ENCODE assay signal across 8 cellular contexts in the genomic region with DNA sequence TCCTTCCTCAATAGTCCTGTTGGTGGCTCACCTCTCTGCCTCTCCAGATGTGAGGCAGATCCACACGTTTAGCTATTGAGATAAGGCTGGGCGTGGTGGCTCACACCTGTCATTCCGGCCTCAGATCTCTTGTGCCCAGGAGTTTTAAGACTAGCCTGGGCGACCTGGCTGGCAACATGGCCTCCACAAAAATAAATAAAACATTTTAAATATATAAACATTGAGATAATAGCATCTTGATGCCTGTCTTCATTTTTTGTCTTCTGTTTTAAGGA. TPM values are rescaled to one million over a fixed set of nuclear protein-coding genes. Genes with fewer than 3 reads are reported as not detected.
DNase-seq lines count a peak whose midpoint lies in the region; ATAC-seq and TF ChIP-seq lines count a peak whose summit lies in the region.

No MANE protein-coding gene starts in this region.

- H3K36me3 ChIP-seq in PC-9 (ENCODE audit: low read depth) (no peaks in the 10 kb centered on the region), esophagus (ENCODE audit: control insufficient read depth in 2 of 2, insufficient read depth in 2 of 2, low read length in 1 of 2) (peaks cover 1 to 19% of the 10 kb centered on the region in 2 donors)

- TF ChIP-seq CTCF in PC-9 (conservative IDR thresholded peaks at IDR 0.05) = no peak

- ATAC-seq in HG02852 (IDR thresholded peaks at IDR 0.05; ENCODE audit: unreplicated experiment) = no peak
- no peak for ATAC-seq in GM19328 (IDR thresholded peaks at IDR 0.05; ENCODE audit: unreplicated experiment)

- DNase-seq in PC-9 = no peak
- DNase-seq in skeletal muscle cell (ENCODE audit: low read depth) = no peak
- no peak for DNase-seq in stimulated activated CD4-positive, alpha-beta T cell treated with anti-CD3 and anti-CD28 coated beads, Interleukin-1b, Interleukin-23, amount 100 ng/mL, for 48 hours
- no peak for DNase-seq in NOMO-1 treated with DMSO at 0.1 percent for 48 hours (lab: John Stamatoyannopoulos, UW; ENCODE audit: unreplicated experiment)

- intact Hi-C loops in PC-9 (cut with micrococcal nuclease; ENCODE audit: unreplicated experiment) = loop anchor here (5.0 kb wide), 3 partner anchors 33 to 518 kb away; no protein-coding TSS in a partner anchor

- peaks cover 5% of the 10 kb centered on the region; the same call in 1 of the 2 replicates for H3F3A ChIP-seq in PC-9 (ENCODE audit: insufficient read depth, low read depth)

- H3K9me2 ChIP-seq in PC-9 (ENCODE audit: insufficient read depth) = no peaks in the 10 kb centered on the region

- H3K9me3 ChIP-seq in PC-9 (ENCODE audit: insufficient read depth, low read depth) = no peaks in the 10 kb centered on the region
- H3K9me3 ChIP-seq in esophagus (ENCODE audit: control insufficient read depth in 2 of 2, insufficient read depth in 1 of 2, low read depth in 1 of 2, low read length in 1 of 2) = no peaks in the 10 kb centered on the region

- H3K4me3 ChIP-seq in GM08714 (ENCODE audit: low read length) (peak overlapping the region; percentile 91; the same call in 1 of the 2 replicates), PC-9 (peak overlapping the region; percentile 93; the same call in 1 of the 2 replicates), esophagus (ENCODE audit: low read depth in 1 of 2, low read length in 2 of 2) (no peak overlapping the region), skeletal muscle cell (ENCODE audit: low read depth, low read length) (peak overlapping the region; percentile 73)

- H3K27me3 ChIP-seq in PC-9 (ENCODE audit: insufficient read depth, low read depth) (peaks cover 9% of the 10 kb centered on the region; the same call in 1 of the 2 replicates), esophagus (ENCODE audit: control insufficient read depth in 1 of 2, insufficient read depth in 2 of 2, low read length in 2 of 2) (no peaks in the 10 kb centered on the region)

- peaks cover 7% of the 10 kb centered on the region for H4K20me1 ChIP-seq in PC-9 (ENCODE audit: insufficient read depth)

- POLR2A ChIA-PET in PC-9 (lab: Charles Lee; ENCODE audit: unreplicated experiment) = no interaction called here

- WGBS in esophagus, 2 donors = 45 to 53% methylated on average over 4 of the region's 4 CpGs

- peak overlapping the region; percentile 99 for H3K4me2 ChIP-seq in PC-9

- CTCF ChIA-PET in PC-9 (lab: Charles Lee) = no interaction called here

- no peak overlapping the region for H2AFZ ChIP-seq in PC-9

- peaks cover 30% of the 10 kb centered on the region for H3K79me2 ChIP-seq in PC-9 (ENCODE audit: low read depth)

- H3K4me1 ChIP-seq in PC-9 (replicated peaks; ENCODE audit: insufficient read depth) (0 out of 2 replicates have a peak, but pooled peaks cover 12% of the 10 kb centered on the region), esophagus (ENCODE audit: control insufficient read depth in 2 of 2, insufficient read depth in 2 of 2, low read length in 1 of 2) (peaks cover 7 to 13% of the 10 kb centered on the region in 2 donors)

- BruUV-seq in PC-9 (replicated peaks; lab: Mats Ljungman, UMichigan) = no TSS peak

- H3K27ac ChIP-seq in PC-9 (no peak overlapping the region), esophagus (ENCODE audit: low read depth in 2 of 2, low read length in 1 of 2) (peak overlapping the region; percentile 89 to 93)

RNA-seq across cellular contexts. Expression of gene TMEM250, which starts 1.4 kb away (rescaled TPM):
- total RNA-seq in PC-9 (2021) = 73.8 and 75.3 TPM in 2 replicates
- polyA plus RNA-seq in esophagus = 10 to 100 TPM; 13.6 to 25.7 TPM

RNA-seq across cellular contexts. Expression of gene NACC2, which starts 25.0 kb away (rescaled TPM):
- total RNA-seq in PC-9 (2021) = 22.4 and 23.8 TPM in 2 replicates
- 1 to 10 TPM; 3.2 to 4.5 TPM for polyA plus RNA-seq in esophagus

Comparison
In these comparisons a context has a peak if more than half of its experiments do, and no peak if none do; other contexts are left out.
1. H3K4me3 ChIP-seq: peak in GM08714 (single experiment), PC-9 (single experiment) and skeletal muscle cell (single experiment); none in esophagus (0 of 2).